ENCODE assay signal across 8 cellular contexts in genomic region chr20:50283922-50284810, GRCh38.
A peak's percentile ranks its signal among the peaks of the same experiment; 100 is the strongest.
DNase-seq lines count a peak whose midpoint lies in the region; ATAC-seq and TF ChIP-seq lines count a peak whose summit lies in the region.

No MANE protein-coding gene starts in this region.

- H3K27ac ChIP-seq in RWPE1, result peak overlapping the region; percentile 64
- H3K27ac ChIP-seq in spleen, result peak overlapping the region in 7 of 8 donors; percentile 64 to 95 (median 76)

- H3K36me3 Mint-ChIP-seq in HFFc6 (ENCODE audit: low read depth), result no peaks in the 10 kb centered on the region

- ATAC-seq in HG03460 (IDR thresholded peaks at IDR 0.05; ENCODE audit: unreplicated experiment) (no peak), GM19467 (IDR thresholded peaks at IDR 0.05; ENCODE audit: unreplicated experiment) (no peak), HG02623 (IDR thresholded peaks at IDR 0.05; ENCODE audit: unreplicated experiment) (no peak)

- TF ChIP-seq POLR2A in spleen (IDR thresholded peaks at IDR 0.05), result no peak

- H3K27ac Mint-ChIP-seq in HFFc6, result peak overlapping the region; percentile 90

- intact Hi-C loops in spleen (cut with DNase I; ENCODE audit: low total_unique reads), result no loop called here

- H3K9me3 Mint-ChIP-seq in HFFc6, result no peaks in the 10 kb centered on the region

- 69 to 85% (median 76%) methylated on average over 17 to 24 of the region's 24 CpGs for WGBS in spleen, 5 donors

- TF ChIP-seq CTCF in HFFc6 (IDR thresholded peaks at IDR 0.05) (no peak), RWPE1 (conservative IDR thresholded peaks at IDR 0.05; ENCODE audit: low read depth) (no peak), spleen (IDR thresholded peaks at IDR 0.05 in 8 of 11, conservative IDR thresholded peaks at IDR 0.05 in 3 of 11) (no peak)

- H3K27me3 Mint-ChIP-seq in HFFc6 (ENCODE audit: insufficient read depth), result peaks cover 2% of the 10 kb centered on the region

- H3K27me3 ChIP-seq in spleen (replicated peaks in 1 of 7) (peaks cover 0 to 25% (median 0%) of the 10 kb centered on the region in 7 donors), MG63 (no peaks in the 10 kb centered on the region)

- H3K4me3 Mint-ChIP-seq in HFFc6, result peak overlapping the region; percentile 20

- H3K9me3 ChIP-seq in spleen (no peaks in the 10 kb centered on the region), MG63 (no peaks in the 10 kb centered on the region)

- H3K36me3 ChIP-seq in spleen (peaks cover 0 to 2% (median 0%) of the 10 kb centered on the region in 6 donors), MG63 (no peaks in the 10 kb centered on the region)

- DNase-seq in HFFc6 (peak; percentile 68), RWPE1 (ENCODE audit: low spot score) (peak; percentile 84), glomerular visceral epithelial cell (ENCODE audit: extremely low spot score) (peak; percentile 39), spleen (peak; percentile 91), MG63 (no peak)

- H3K4me3 ChIP-seq in spleen, result peak overlapping the region in 2 of 8 donors; percentile 16 to 36
- no peak overlapping the region for H3K4me3 ChIP-seq in MG63

- H3K4me1 ChIP-seq in spleen, result peaks cover 13 to 84% (median 50%) of the 10 kb centered on the region in 6 donors

- H3K4me1 Mint-ChIP-seq in HFFc6 (ENCODE audit: low read depth), result peaks cover 66% of the 10 kb centered on the region

- CTCF ChIA-PET in RWPE1 (lab: Yijun Ruan, JAX), result interaction anchor here (0.6 to 1.1 kb wide), 3 partner anchors 9 to 96 kb away, joined by 3 to 7 read pairs (median 3); no protein-coding TSS in a partner anchor

- POLR2A ChIA-PET in RWPE1 (lab: Yijun Ruan, JAX; ENCODE audit: low non-redundant PET), result interaction anchor here (0.8 kb wide), 1 partner anchor 69 kb away, joined by 3 read pairs; no protein-coding TSS in a partner anchor
